13 cellular contexts compared by ENCODE assay signal in the genomic region with DNA sequence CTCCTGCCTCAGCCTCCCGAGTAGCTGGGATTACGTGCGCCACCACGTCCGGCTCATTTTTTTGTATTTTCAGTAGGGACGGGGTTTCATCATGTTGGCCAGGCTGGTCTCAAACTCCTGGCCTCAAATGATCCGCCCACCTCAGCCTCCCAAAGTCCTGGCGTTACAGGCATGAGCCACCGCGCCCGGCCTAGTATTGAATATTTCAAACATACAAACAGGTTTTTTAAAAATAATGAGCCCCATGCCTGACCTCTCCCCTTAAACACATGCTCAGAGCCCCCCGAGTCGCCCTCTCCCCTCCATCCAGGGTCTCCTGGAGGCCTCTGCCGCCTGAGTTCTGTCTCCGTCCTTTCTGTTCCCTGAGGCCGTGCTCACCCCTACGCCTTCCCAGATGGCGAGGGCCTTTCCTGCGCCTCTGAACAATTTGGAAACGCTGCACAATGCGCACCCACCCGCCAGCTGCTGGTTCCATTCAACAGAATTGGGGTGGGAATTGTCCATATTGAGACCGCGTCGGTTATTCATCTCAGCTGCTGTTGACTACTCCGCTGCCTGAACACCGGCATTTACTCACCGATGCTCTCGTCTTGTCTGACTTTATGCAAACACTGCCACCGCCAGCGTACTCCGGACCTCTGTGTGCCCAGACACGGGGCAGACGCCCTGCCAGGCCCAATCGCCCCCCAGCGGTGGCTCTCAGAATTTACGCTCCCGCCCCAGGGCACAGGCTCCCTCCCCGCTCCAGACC. TPM values are rescaled to one million over a fixed set of nuclear protein-coding genes. Genes with fewer than 3 reads are reported as not detected.
DNase-seq lines count a peak whose midpoint lies in the region; ATAC-seq and TF ChIP-seq lines count a peak whose summit lies in the region.
"Had no signal": no experiment of that assay in that cellular context is flagged by ENCODE, and none has a peak within 500 bp of the region (broad histone marks: within the 10 kb centered on the region; RNA-seq: fewer than 3 reads in every experiment).

No MANE protein-coding gene starts in this region.

- H3K4me1 Mint-ChIP-seq in activated CD4-positive, alpha-beta T cell treated with anti-CD3 and anti-CD28 coated beads, Interleukin-2, amount 10 ng/mL, durations not matched to agents 7 days and 5 days = peaks cover 10% of the 10 kb centered on the region
- H3K4me1 Mint-ChIP-seq in IgD-negative memory B cell (peaks cover 2 to 4% (median 3%) of the 10 kb centered on the region in 3 donors), chondrocyte (ENCODE audit: low read depth) (peaks cover 5% of the 10 kb centered on the region), neural crest cell (peaks cover 4% of the 10 kb centered on the region)
- H3K4me1 Mint-ChIP-seq: nephron had no signal

- POLR2A ChIA-PET in activated CD4-positive, alpha-beta T cell treated with anti-CD3 and anti-CD28 coated beads, Interleukin-2, amount 10 ng/mL, durations not matched to agents 7 days and 5 days (lab: Charles Lee) = no interaction called here

- intact Hi-C loops in dorsolateral prefrontal cortex (cut with DNase I) = no loop called here

- H3K4me3 ChIP-seq in dorsolateral prefrontal cortex = no peak overlapping the region

- no peaks in the 10 kb centered on the region for H3K27me3 ChIP-seq in dorsolateral prefrontal cortex

- H3K36me3 Mint-ChIP-seq in activated CD4-positive, alpha-beta T cell treated with anti-CD3 and anti-CD28 coated beads, Interleukin-2, amount 10 ng/mL, durations not matched to agents 7 days and 5 days (ENCODE audit: low read depth) = peaks cover 9% of the 10 kb centered on the region
- H3K36me3 Mint-ChIP-seq in IgD-negative memory B cell (no peaks in the 10 kb centered on the region), chondrocyte (ENCODE audit: low read depth) (peaks cover 6% of the 10 kb centered on the region), neural crest cell (ENCODE audit: low read depth) (peaks cover 24% of the 10 kb centered on the region)

- H3K27ac ChIP-seq in dorsolateral prefrontal cortex = no peak overlapping the region

- H3K4me3 Mint-ChIP-seq in activated CD4-positive, alpha-beta T cell treated with anti-CD3 and anti-CD28 coated beads, Interleukin-2, amount 10 ng/mL, durations not matched to agents 7 days and 5 days = no peak overlapping the region
- peak overlapping the region in 1 of 4 donors; percentile 17 for H3K4me3 Mint-ChIP-seq in IgD-negative memory B cell
- H3K4me3 Mint-ChIP-seq in chondrocyte (ENCODE audit: unreplicated experiment) = no peak overlapping the region
- peak overlapping the region; percentile 47 for H3K4me3 Mint-ChIP-seq in neural crest cell
- H3K4me3 Mint-ChIP-seq: nephron; T-helper 1 cell treated with Interleukin-12 subunit alpha and Interleukin-12 subunit beta and Interleukin-4 antibody, amounts not matched to agents 30 μg/mL and 1 μg/mL, for 36 hours had no signal

- no peak overlapping the region for H3K27ac Mint-ChIP-seq in activated CD4-positive, alpha-beta T cell treated with anti-CD3 and anti-CD28 coated beads, Interleukin-2, amount 10 ng/mL, durations not matched to agents 7 days and 5 days
- H3K27ac Mint-ChIP-seq in IgD-negative memory B cell = peak overlapping the region in 2 of 3 donors; percentile 39 to 72
- no peak overlapping the region for H3K27ac Mint-ChIP-seq in chondrocyte (ENCODE audit: unreplicated experiment)
- H3K27ac Mint-ChIP-seq in neural crest cell (ENCODE audit: unreplicated experiment) = no peak overlapping the region
- H3K27ac Mint-ChIP-seq: T-helper 1 cell treated with Interleukin-12 subunit alpha and Interleukin-12 subunit beta and Interleukin-4 antibody, amounts not matched to agents 30 μg/mL and 1 μg/mL, for 36 hours had no signal

- peaks cover 11% of the 10 kb centered on the region for H3K9me3 Mint-ChIP-seq in activated CD4-positive, alpha-beta T cell treated with anti-CD3 and anti-CD28 coated beads, Interleukin-2, amount 10 ng/mL, durations not matched to agents 7 days and 5 days
- H3K9me3 Mint-ChIP-seq in IgD-negative memory B cell (no peaks in the 10 kb centered on the region), chondrocyte (ENCODE audit: low read depth) (peaks cover 7% of the 10 kb centered on the region), neural crest cell (peaks cover 3% of the 10 kb centered on the region)
- H3K9me3 Mint-ChIP-seq: T-helper 1 cell treated with Interleukin-12 subunit alpha and Interleukin-12 subunit beta and Interleukin-4 antibody, amounts not matched to agents 30 μg/mL and 1 μg/mL, for 36 hours had no signal

- no peak for ATAC-seq in HG03159 (IDR thresholded peaks at IDR 0.05; ENCODE audit: unreplicated experiment)

- DNase-seq in activated CD4-positive, alpha-beta T cell treated with anti-CD3 and anti-CD28 coated beads, Interleukin-2, amount 10 ng/mL, durations not matched to agents 7 days and 5 days = peak; percentile 22
- DNase-seq in activated CD4-positive, alpha-beta T cell treated with anti-CD3 and anti-CD28 coated beads for 4 hours = no peak
- DNase-seq in chondrocyte (ENCODE audit: low spot score) (no peak), neural crest cell (ENCODE audit: low read depth, low spot score) (no peak), AG08395 (ENCODE audit: low spot score) (no peak), dorsolateral prefrontal cortex (no peak)
- DNase-seq: activated effector memory CD4-positive, alpha-beta T cell treated with Interleukin-2 at 50 U/mL for 16 hours; NCI-H1930; stimulated activated CD4-positive, alpha-beta T cell treated with anti-CD3 and anti-CD28 coated beads, Interleukin-2, amount 100 ng/mL, for 24 hours had no signal

- peak; percentile 49 for TF ChIP-seq CTCF in chondrocyte (IDR thresholded peaks at IDR 0.05)
- no peak for TF ChIP-seq CTCF in neural crest cell (conservative IDR thresholded peaks at IDR 0.05)
- peak in 1 of 56 donors; percentile 18 for TF ChIP-seq CTCF in dorsolateral prefrontal cortex (IDR thresholded peaks at IDR 0.05 in 54 of 56, conservative IDR thresholded peaks at IDR 0.05 in 2 of 56; ENCODE audit: low read depth in 1 of 56, partially characterized antibody in 56 of 56)

- CTCF ChIA-PET in activated CD4-positive, alpha-beta T cell treated with anti-CD3 and anti-CD28 coated beads, Interleukin-2, amount 10 ng/mL, durations not matched to agents 7 days and 5 days (lab: Charles Lee) = interaction anchor here (0.6 kb wide), 1 partner anchor 47 kb away, joined by 3 read pairs; no protein-coding TSS in a partner anchor

- H3K27me3 Mint-ChIP-seq in activated CD4-positive, alpha-beta T cell treated with anti-CD3 and anti-CD28 coated beads, Interleukin-2, amount 10 ng/mL, durations not matched to agents 7 days and 5 days = no peaks in the 10 kb centered on the region
- no peaks in the 10 kb centered on the region for H3K27me3 Mint-ChIP-seq in IgD-negative memory B cell
- H3K27me3 Mint-ChIP-seq in chondrocyte (ENCODE audit: low read depth) = no peaks in the 10 kb centered on the region
- no peaks in the 10 kb centered on the region for H3K27me3 Mint-ChIP-seq in neural crest cell (ENCODE audit: low read depth)

RNA-seq across cellular contexts. Expression of a gene that starts 13.6 kb away (rescaled TPM):
- 10 to 100 TPM; 90.6 to 99.5 TPM for total RNA-seq in activated CD4-positive, alpha-beta T cell treated with anti-CD3 and anti-CD28 coated beads, Interleukin-2, amount 10 ng/mL, durations not matched to agents 7 days and 5 days
- polyA plus RNA-seq in IgD-negative memory B cell = 202 TPM
- total RNA-seq in chondrocyte (146 to 166 TPM (median 161 TPM) in 3 replicates), neural crest cell (69.2 and 71.1 TPM in 2 replicates), dorsolateral prefrontal cortex (100 to 1,000 TPM in 68 of 120 experiments, 10 to 100 TPM in 52; 67.4 to 242 (median 102) TPM)

RNA-seq across cellular contexts. Expression of a gene that starts 14.8 kb away (rescaled TPM):
- total RNA-seq in activated CD4-positive, alpha-beta T cell treated with anti-CD3 and anti-CD28 coated beads, Interleukin-2, amount 10 ng/mL, durations not matched to agents 7 days and 5 days = 10 to 100 TPM; 51.7 to 63.5 TPM
- 22.5 TPM for polyA plus RNA-seq in IgD-negative memory B cell
- 65.1 to 77.7 TPM (median 68.0 TPM) in 3 replicates for total RNA-seq in chondrocyte
- 90.6 and 93.5 TPM in 2 replicates for total RNA-seq in neural crest cell
- total RNA-seq in dorsolateral prefrontal cortex = 100 to 1,000 TPM in 19 of 120 experiments, 10 to 100 TPM in 101; 50.7 to 122 (median 86.8) TPM

RNA-seq across cellular contexts. Expression of a gene that starts 16.7 kb away (rescaled TPM):
- total RNA-seq in activated CD4-positive, alpha-beta T cell treated with anti-CD3 and anti-CD28 coated beads, Interleukin-2, amount 10 ng/mL, durations not matched to agents 7 days and 5 days = 1 to 10 TPM; 2.0 to 2.1 TPM
- 2.6 TPM for polyA plus RNA-seq in IgD-negative memory B cell
- total RNA-seq in chondrocyte (2.6 to 2.9 TPM (median 2.7 TPM) in 3 replicates), neural crest cell (2.1 and 2.4 TPM in 2 replicates), dorsolateral prefrontal cortex (1 to 10 TPM; 1.5 to 6.7 (median 3.8) TPM)

RNA-seq across cellular contexts. Expression of a gene that starts 39.9 kb away (rescaled TPM):
- 1 to 10 TPM; 3.4 to 4.8 TPM for total RNA-seq in activated CD4-positive, alpha-beta T cell treated with anti-CD3 and anti-CD28 coated beads, Interleukin-2, amount 10 ng/mL, durations not matched to agents 7 days and 5 days
- 3.8 TPM for polyA plus RNA-seq in IgD-negative memory B cell
- total RNA-seq in chondrocyte (3.8 to 6.1 TPM (median 5.5 TPM) in 3 replicates), neural crest cell (1.8 and 2.2 TPM in 2 replicates), dorsolateral prefrontal cortex (1 to 10 TPM in 17 of 120 experiments, under 1 TPM in 67, not detected in 36; 0.20 to 2.8 (median 0.70) TPM)

RNA-seq across cellular contexts. Expression of a gene that starts 40.2 kb away (rescaled TPM):
- total RNA-seq in activated CD4-positive, alpha-beta T cell treated with anti-CD3 and anti-CD28 coated beads, Interleukin-2, amount 10 ng/mL, durations not matched to agents 7 days and 5 days = 10 to 100 TPM; 30.7 to 38.1 TPM
- polyA plus RNA-seq in IgD-negative memory B cell = 42.0 TPM
- total RNA-seq in chondrocyte (20.0 to 31.3 TPM (median 28.7 TPM) in 3 replicates), neural crest cell (7.3 and 7.4 TPM in 2 replicates), dorsolateral prefrontal cortex (10 to 100 TPM in 34 of 120 experiments, 1 to 10 TPM in 86; 4.1 to 15.0 (median 8.8) TPM)

Comparison
In these comparisons a context has a peak if more than half of its experiments do, and no peak if none do; other contexts are left out.
1. H3K27ac Mint-ChIP-seq: peak in IgD-negative memory B cell (2 of 3); none in activated CD4-positive, alpha-beta T cell treated with anti-CD3 and anti-CD28 coated beads, Interleukin-2, amount 10 ng/mL, durations not matched to agents 7 days and 5 days (single experiment), chondrocyte (single experiment) and neural crest cell (single experiment).